ENCODE assay signal across 7 cellular contexts in genomic region chr7:143408686-143409551, GRCh38. TPM values are rescaled to one million over a fixed set of nuclear protein-coding genes. Genes with fewer than 3 reads are reported as not detected.
DNase-seq lines count a peak whose midpoint lies in the region; ATAC-seq and TF ChIP-seq lines count a peak whose summit lies in the region.

EPHA1 (minus strand) TSS chr7:143408856; CDS start chr7:143408805, 51 bp downstream.

- peak within 1 kb of the TSS; percentile 36 for H3K27ac ChIP-seq in hepatocyte

- H3K36me3 ChIP-seq in hepatocyte (replicated peaks; ENCODE audit: insufficient read depth, low read depth) = no peaks in the 10 kb centered on the region

- no peaks in the 10 kb centered on the region for H4K20me1 ChIP-seq in hepatocyte (ENCODE audit: insufficient read depth, poor library complexity, severe bottlenecking)

- H3K9me3 ChIP-seq in hepatocyte (ENCODE audit: low read depth) = no peaks in the 10 kb centered on the region

- H3K27me3 ChIP-seq in hepatocyte = no peaks in the 10 kb centered on the region

- H2AFZ ChIP-seq in hepatocyte = peak within 1 kb of the TSS; percentile 84

- H3K4me1 ChIP-seq in hepatocyte (ENCODE audit: insufficient read depth) = peaks cover 52% of the 10 kb centered on the region

- peaks cover 4% of the 10 kb centered on the region for H3K79me2 ChIP-seq in hepatocyte

- DNase-seq in NCI-H2196 (lab: John Stamatoyannopoulos, UW; ENCODE audit: unreplicated experiment) (peak; percentile 71), hepatocyte (ENCODE audit: low spot score) (peak; percentile 81)
- DNase-seq in activated naive CD4-positive, alpha-beta T cell treated with Interleukin-2 at 50 U/mL for 16 hours = peak; percentile 42
- DNase-seq in stimulated activated CD4-positive, alpha-beta T cell treated with anti-CD3 and anti-CD28 coated beads, Interleukin-15, amount 100 ng/mL, for 24 hours = peak; percentile 61

- peak within 1 kb of the TSS; percentile 12 for H3K4me3 ChIP-seq in hepatocyte

- H3K9me2 ChIP-seq in hepatocyte (replicated peaks; ENCODE audit: insufficient read depth) = no peaks in the 10 kb centered on the region

- 23% methylated on average over 11 of the region's 39 CpGs for WGBS in hepatocyte (ENCODE audit: low lambda C conversion rate, missing lambda C conversion rate)

- peak within 1 kb of the TSS; percentile 84 for H3K4me2 ChIP-seq in hepatocyte

- peak; percentile 43 for TF ChIP-seq CTCF in hepatocyte (IDR thresholded peaks at IDR 0.05; ENCODE audit: poor library complexity)

- ATAC-seq in GM21576 (IDR thresholded peaks at IDR 0.05; ENCODE audit: unreplicated experiment) (peak; percentile 47), GM18873 (IDR thresholded peaks at IDR 0.05; ENCODE audit: low FRiP score, unreplicated experiment) (no peak), GM18870 (IDR thresholded peaks at IDR 0.05; ENCODE audit: unreplicated experiment) (no peak)

RNA-seq across cellular contexts. Expression of gene EPHA1, which starts in this region (rescaled TPM):
- total RNA-seq in hepatocyte = 34.2 and 39.4 TPM in 2 replicates
- 36.7 and 42.9 TPM in 2 replicates for polyA plus RNA-seq in hepatocyte
